Comparison of ENCODE assay signal across 12 cellular contexts in the genomic region with DNA sequence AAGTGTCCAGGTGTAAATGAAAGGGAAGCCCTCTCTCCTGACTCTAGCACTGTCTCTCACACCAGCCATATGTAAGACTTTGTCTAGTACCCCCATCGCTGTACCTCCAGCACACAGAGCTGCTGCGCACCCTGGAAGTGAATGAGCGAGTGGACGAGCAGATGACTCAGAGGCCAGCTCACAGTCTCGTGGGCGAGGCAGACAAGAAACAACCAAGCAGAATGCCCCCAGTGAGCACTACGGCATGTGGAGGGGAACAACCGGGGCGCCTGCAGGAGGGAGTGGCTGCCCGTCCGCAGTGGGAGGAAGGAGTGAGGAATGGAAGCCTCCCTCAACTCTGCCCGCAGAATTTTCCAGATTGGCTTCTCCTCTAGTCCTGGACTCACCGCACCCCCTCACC. TPM values are rescaled to one million over a fixed set of nuclear protein-coding genes. Genes with fewer than 3 reads are reported as not detected.
DNase-seq lines count a peak whose midpoint lies in the region; ATAC-seq and TF ChIP-seq lines count a peak whose summit lies in the region.
"Had no signal": no experiment of that assay in that cellular context is flagged by ENCODE, and none has a peak within 500 bp of the region (broad histone marks: within the 10 kb centered on the region; RNA-seq: fewer than 3 reads in every experiment).

No MANE protein-coding gene starts in this region.

- H3K27me3 Mint-ChIP-seq in brain, result peaks cover 3% of the 10 kb centered on the region
- H3K27me3 Mint-ChIP-seq: activated CD8-positive, alpha-beta T cell treated with anti-CD3 and anti-CD28 coated beads for 36 hours had no signal

- H3K27me3 ChIP-seq in kidney epithelial cell (ENCODE audit: control insufficient read depth, insufficient read depth, low read length) (peaks cover 1% of the 10 kb centered on the region), aorta (ENCODE audit: control insufficient read depth in 1 of 2, insufficient read depth in 2 of 2, low read length in 1 of 2) (no peaks in the 10 kb centered on the region)
- H3K27me3 ChIP-seq: heart left ventricle had no signal

- DNase-seq in HK-2 (ENCODE audit: unreplicated experiment) (peak; percentile 84), kidney epithelial cell (ENCODE audit: low read depth) (peak; percentile 82), superior temporal gyrus (ENCODE audit: extremely low spot score) (peak; percentile 18), aorta (no peak), iPS-NIHi7 (ENCODE audit: extremely low spot score) (no peak)
- DNase-seq: activated CD8-positive, alpha-beta T cell treated with anti-CD3 and anti-CD28 coated beads for 36 hours; heart left ventricle; NCI-H1930; Right ventricle myocardium superior had no signal

- WGBS in aorta, 2 donors, result 88 to 92% methylated on average over 13 of the region's 13 CpGs

- no peak overlapping the region for H3K27ac ChIP-seq in aorta (ENCODE audit: low read depth in 1 of 2, low read length in 2 of 2)

- TF ChIP-seq CTCF in brain (conservative IDR thresholded peaks at IDR 0.05), result no peak
- TF ChIP-seq CTCF in kidney epithelial cell (IDR thresholded peaks at IDR 0.05; ENCODE audit: insufficient read depth, low read length, poor library complexity, severe bottlenecking), result no peak

- no peaks in the 10 kb centered on the region for H3K36me3 Mint-ChIP-seq in brain

- no peaks in the 10 kb centered on the region for H3K36me3 ChIP-seq in kidney epithelial cell (ENCODE audit: control insufficient read depth, insufficient read depth, low read length)
- no peaks in the 10 kb centered on the region for H3K36me3 ChIP-seq in aorta (ENCODE audit: control insufficient read depth in 1 of 2, insufficient read depth in 2 of 2, low read length in 1 of 2)
- H3K36me3 ChIP-seq: heart left ventricle had no signal

- intact Hi-C loops in aorta (cut with DNase I), result no loop called here

- no peak overlapping the region for H3K4me3 ChIP-seq in kidney epithelial cell (ENCODE audit: low read depth, low read length)
- no peak overlapping the region for H3K4me3 ChIP-seq in aorta (ENCODE audit: low read length in 2 of 2)
- H3K4me3 ChIP-seq: heart left ventricle had no signal

- ATAC-seq in aorta (ENCODE audit: low FRiP score) (no peak), HG02981 (IDR thresholded peaks at IDR 0.05; ENCODE audit: unreplicated experiment) (no peak), GM18868 (IDR thresholded peaks at IDR 0.05; ENCODE audit: unreplicated experiment) (no peak)
- ATAC-seq: activated CD8-positive, alpha-beta T cell treated with anti-CD3 and anti-CD28 coated beads for 36 hours; heart left ventricle had no signal

- no peaks in the 10 kb centered on the region for H3K9me3 ChIP-seq in aorta (ENCODE audit: control insufficient read depth, low read length)
- H3K9me3 ChIP-seq: heart left ventricle had no signal

- H3K27ac Mint-ChIP-seq in brain, result peak overlapping the region in 3 of 5 experiments; percentile 37 to 81 (median 60)
- H3K27ac Mint-ChIP-seq: activated CD8-positive, alpha-beta T cell treated with anti-CD3 and anti-CD28 coated beads for 36 hours had no signal

- H3K4me3 Mint-ChIP-seq in brain, result no peak overlapping the region
- H3K4me3 Mint-ChIP-seq: activated CD8-positive, alpha-beta T cell treated with anti-CD3 and anti-CD28 coated beads for 36 hours had no signal

- peaks cover 39% of the 10 kb centered on the region for H3K4me1 Mint-ChIP-seq in brain

- H3K4me1 ChIP-seq in aorta (ENCODE audit: control insufficient read depth in 1 of 2, insufficient read depth in 2 of 2, low read length in 2 of 2), result no peaks in the 10 kb centered on the region

- H3K9me3 Mint-ChIP-seq in brain, result no peaks in the 10 kb centered on the region
- H3K9me3 Mint-ChIP-seq: activated CD8-positive, alpha-beta T cell treated with anti-CD3 and anti-CD28 coated beads for 36 hours had no signal

RNA-seq across cellular contexts. Expression of a gene that starts 46.4 kb away (rescaled TPM):
- polyA plus RNA-seq in brain (ENCODE audit: insufficient read depth, low read depth, low replicate concordance) (66.6 TPM), aorta (10 to 100 TPM in 1 of 2 donors, 1 to 10 TPM in 1; 4.0 to 24.8 TPM)
- total RNA-seq in kidney epithelial cell (31.5 and 34.6 TPM in 2 replicates), aorta (10 to 100 TPM; 18.1 to 21.7 TPM)

Comparison
In these comparisons a context has a peak if more than half of its experiments do, and no peak if none do; other contexts are left out.
1. DNase-seq: peak in HK-2 (single experiment), kidney epithelial cell (single experiment) and superior temporal gyrus (single experiment); none in aorta (0 of 2) and iPS-NIHi7 (single experiment).